Comparison of ENCODE assay signal across 2 cellular contexts in genomic region chr17:28458881-28459280, GRCh38. TPM values are rescaled to one million over a fixed set of nuclear protein-coding genes. Genes with fewer than 3 reads are reported as not detected.
"Had no signal": no experiment of that assay in that cellular context is flagged by ENCODE, and none has a peak within 500 bp of the region (broad histone marks: within the 10 kb centered on the region; RNA-seq: fewer than 3 reads in every experiment).

No MANE protein-coding gene starts in this region.

RNA-seq across cellular contexts. Expression of gene SLC13A2, which starts 14.6 kb away (rescaled TPM):
- total RNA-seq: G401 had no signal

RNA-seq across cellular contexts. Expression of gene FOXN1, which starts 47.3 kb away (rescaled TPM):
- total RNA-seq: G401, GM12878 had no signal
